Comparison of ENCODE assay signal across 1 cellular context in genomic region chr18:22987547-22988182, GRCh38.
TF ChIP-seq lines count a peak whose summit lies in the region.

No MANE protein-coding gene starts in this region.

TF ChIP-seq in GM23338, 12 proteins besides CTCF, POLR2A, EP300 and RAD21 (continued from another document):
- no peak for TF ChIP-seq ZNF462 (CRISPR knock-in tag; IDR thresholded peaks at IDR 0.05)
- TF ChIP-seq REST (IDR thresholded peaks at IDR 0.05; ENCODE audit: unreplicated experiment) = no peak
- no peak for TF ChIP-seq EZH2phosphoT487 (IDR thresholded peaks at IDR 0.05; ENCODE audit: unreplicated experiment)
- TF ChIP-seq STAT1 (IDR thresholded peaks at IDR 0.05; ENCODE audit: unreplicated experiment) = no peak
- TF ChIP-seq ZNF114 (CRISPR knock-in tag; IDR thresholded peaks at IDR 0.05) = no peak
- TF ChIP-seq JUNB (IDR thresholded peaks at IDR 0.05; ENCODE audit: unreplicated experiment) = no peak
TF ChIP-seq in GM23338: peak in this region for 0.
